In genomic region chr19:52170863-52171320, GRCh38 we compare ENCODE assay signal across 8 cellular contexts. TPM values are rescaled to one million over a fixed set of nuclear protein-coding genes. Genes with fewer than 3 reads are reported as not detected.
DNase-seq lines count a peak whose midpoint lies in the region; ATAC-seq lines count a peak whose summit lies in the region.

No MANE protein-coding gene starts in this region.

- H3K9ac ChIP-seq in skeletal muscle satellite cell (ENCODE audit: low read depth, low read length): peak overlapping the region; percentile 89

- H3K9me3 Mint-ChIP-seq in T-helper 2 cell treated with Interferon-gamma antibody and Interleukin-4, amounts not matched to agents 5 μg/mL and 100 μg/mL, for 36 hours: peaks cover 21% of the 10 kb centered on the region

- H3K4me3 ChIP-seq in iPS DF 6.9 (ENCODE audit: low read length) (peak overlapping the region; percentile 77; the same call in 1 of the 2 replicates), skeletal muscle satellite cell (ENCODE audit: low read length) (peak overlapping the region; percentile 100)

- WGBS in iPS DF 6.9 (ENCODE audit: insufficient coverage, insufficient read length): no CpG with 5 or more reads among the region's 22 CpGs

- H3K27me3 ChIP-seq in iPS DF 6.9 (ENCODE audit: control insufficient read depth, insufficient read depth, low read length) (no peaks in the 10 kb centered on the region), skeletal muscle satellite cell (ENCODE audit: control insufficient read depth, insufficient read depth, low read length) (no peaks in the 10 kb centered on the region)

- H3K4me1 ChIP-seq in iPS DF 6.9 (ENCODE audit: control insufficient read depth, insufficient read depth, low read length): peaks cover 3% of the 10 kb centered on the region; the same call in 1 of the 2 replicates
- peaks cover 5% of the 10 kb centered on the region for H3K4me1 ChIP-seq in skeletal muscle satellite cell (ENCODE audit: control insufficient read depth, insufficient read depth, low read length)

- DNase-seq in T-helper 2 cell treated with Interferon-gamma antibody and Interleukin-4, amounts not matched to agents 5 μg/mL and 100 μg/mL, for 36 hours (ENCODE audit: low spot score): no peak
- DNase-seq in T-helper 2 cell: no peak
- DNase-seq in iPS DF 6.9 (ENCODE audit: low read depth, low spot score): no peak
- no peak for DNase-seq in inferior parietal cortex (ENCODE audit: extremely low spot score)

- ATAC-seq in HG03571 (IDR thresholded peaks at IDR 0.05; ENCODE audit: unreplicated experiment) (peak; percentile 26), GM18517 (IDR thresholded peaks at IDR 0.05; ENCODE audit: unreplicated experiment) (no peak)

- H3K4me1 Mint-ChIP-seq in T-helper 2 cell treated with Interferon-gamma antibody and Interleukin-4, amounts not matched to agents 5 μg/mL and 100 μg/mL, for 36 hours (ENCODE audit: low read depth): peaks cover 21% of the 10 kb centered on the region

- peak overlapping the region; percentile 96 for H3K4me2 ChIP-seq in skeletal muscle satellite cell (ENCODE audit: low read length)

- H3K27ac ChIP-seq in angular gyrus (ENCODE audit: low read depth, low read length) (peak overlapping the region; percentile 76), iPS DF 6.9 (ENCODE audit: low read length) (no peak overlapping the region)

- H3K36me3 ChIP-seq in iPS DF 6.9 (ENCODE audit: control insufficient read depth, insufficient read depth, low read length) (peaks cover 3% of the 10 kb centered on the region; the same call in 1 of the 2 replicates), skeletal muscle satellite cell (ENCODE audit: insufficient read depth, low read length) (peaks cover 13% of the 10 kb centered on the region)

- H3K9me3 ChIP-seq in iPS DF 6.9 (ENCODE audit: control insufficient read depth, insufficient read depth, low read length): no peaks in the 10 kb centered on the region
- no peaks in the 10 kb centered on the region for H3K9me3 ChIP-seq in skeletal muscle satellite cell (replicated peaks; ENCODE audit: low read length)

- H3K27ac Mint-ChIP-seq in T-helper 2 cell treated with Interferon-gamma antibody and Interleukin-4, amounts not matched to agents 5 μg/mL and 100 μg/mL, for 36 hours: peak overlapping the region; percentile 98

- H3K36me3 Mint-ChIP-seq in T-helper 2 cell treated with Interferon-gamma antibody and Interleukin-4, amounts not matched to agents 5 μg/mL and 100 μg/mL, for 36 hours (ENCODE audit: low read depth): peaks cover 40% of the 10 kb centered on the region

- no peaks in the 10 kb centered on the region for H3K27me3 Mint-ChIP-seq in T-helper 2 cell treated with Interferon-gamma antibody and Interleukin-4, amounts not matched to agents 5 μg/mL and 100 μg/mL, for 36 hours (ENCODE audit: low read depth)

- H3K4me3 Mint-ChIP-seq in T-helper 2 cell treated with Interferon-gamma antibody and Interleukin-4, amounts not matched to agents 5 μg/mL and 100 μg/mL, for 36 hours: peak overlapping the region; percentile 99

RNA-seq across cellular contexts. Expression of gene ZNF836, which starts 0.5 kb away (rescaled TPM):
- 4.8 and 5.8 TPM in 2 replicates for total RNA-seq in skeletal muscle satellite cell (2012; rRNA removed)

RNA-seq across cellular contexts. Expression of gene PPP2R1A, which starts 19.0 kb away (rescaled TPM):
- 194 and 235 TPM in 2 replicates for total RNA-seq in skeletal muscle satellite cell (2012; rRNA removed)

RNA-seq across cellular contexts. Expression of gene ZNF616, which starts 31.2 kb away (rescaled TPM):
- total RNA-seq in skeletal muscle satellite cell (2012; rRNA removed): 8.3 and 15.0 TPM in 2 replicates
